Comparison of ENCODE assay signal across 1 cellular context in genomic region chr3:198080521-198081384, GRCh38.
TF ChIP-seq lines count a peak whose summit lies in the region.

No MANE protein-coding gene starts in this region.

TF ChIP-seq in SK-N-SH, 30 proteins besides CTCF, POLR2A, EP300 and RAD21 (continued from another document):
- no peak for TF ChIP-seq IRF3 (IDR thresholded peaks at IDR 0.05; ENCODE audit: low read depth, low read length)
- TF ChIP-seq JUND (IDR thresholded peaks at IDR 0.05), result no peak
- TF ChIP-seq TEAD4 (IDR thresholded peaks at IDR 0.05; ENCODE audit: borderline replicate concordance, insufficient read depth), result no peak
- no peak for TF ChIP-seq ZBTB33 (IDR thresholded peaks at IDR 0.05; ENCODE audit: borderline replicate concordance, low read depth)
- no peak for TF ChIP-seq NFIC (IDR thresholded peaks at IDR 0.05; ENCODE audit: borderline replicate concordance)
- no peak for TF ChIP-seq YY1 (IDR thresholded peaks at IDR 0.05; ENCODE audit: low read depth)
- TF ChIP-seq RXRA (IDR thresholded peaks at IDR 0.05; ENCODE audit: borderline replicate concordance, low read depth), result no peak
- TF ChIP-seq GATA2 (CRISPR knock-in tag; IDR thresholded peaks at IDR 0.05), result no peak
- no peak for TF ChIP-seq TCF12 (IDR thresholded peaks at IDR 0.05)
- peak; percentile 44 for TF ChIP-seq NRF1 (IDR thresholded peaks at IDR 0.05; ENCODE audit: low read depth, low read length)
- no peak for TF ChIP-seq MEF2A (IDR thresholded peaks at IDR 0.05; ENCODE audit: borderline replicate concordance, low read depth)
- no peak for TF ChIP-seq EZH2phosphoT487 (IDR thresholded peaks at IDR 0.05; ENCODE audit: borderline replicate concordance, low read depth)
- no peak for TF ChIP-seq RFX5 (IDR thresholded peaks at IDR 0.05; ENCODE audit: low read length)
- no peak for TF ChIP-seq TAF1 (IDR thresholded peaks at IDR 0.05; ENCODE audit: borderline replicate concordance, low read depth, low read length)
